Comparison of ENCODE assay signal across 26 cellular contexts in genomic region chr18:51568151-51568550, GRCh38.
"Had no signal": no experiment of that assay in that cellular context is flagged by ENCODE, and none has a peak within 500 bp of the region (broad histone marks: within the 10 kb centered on the region; RNA-seq: fewer than 3 reads in every experiment).

No MANE protein-coding gene starts in this region.

- H3K9ac ChIP-seq: KMS-11, SK-N-SH had no signal

- H3K4me1 ChIP-seq: SJSA1 had no signal

- H3K4me3 ChIP-seq: PC-9, SJSA1 had no signal

- H3K4me2 ChIP-seq: KMS-11, PC-9, SK-N-SH had no signal

- H3K27me3 ChIP-seq: SJSA1 had no signal

- H3K9me3 ChIP-seq: SJSA1, SK-N-SH had no signal

- DNase-seq: Karpas-422, MM.1S, NCI-H1105, NCI-H1417 treated with DMSO at 0.1 percent for 48 hours, NCI-H1436 treated with DMSO at 0.1 percent for 48 hours, NCI-H1694 treated with DMSO at 0.1 percent for 48 hours, NCI-H187 treated with DMSO at 0.1 percent for 48 hours, NCI-H2029, NCI-H2081, NCI-H2171 treated with DMSO at 0.1 percent for 48 hours, NCI-H2227 treated with DMSO at 0.1 percent for 48 hours, NCI-H345, NCI-H446, NCI-H510A treated with DMSO at 0.1 percent for 48 hours, NCI-H524 treated with DMSO at 0.1 percent for 48 hours, NCI-H526 treated with DMSO at 0.1 percent for 48 hours, NCI-H774, PC-9, SHP77, SIG-M5, SK-N-SH, SW 1271, T-helper 1 cell had no signal

- H3K27ac ChIP-seq: KMS-11, PC-9, RWPE1, SJSA1 had no signal

- H3K36me3 ChIP-seq: SJSA1 had no signal
